In genomic region chr14:104205781-104206180, GRCh38 we compare ENCODE assay signal across 11 cellular contexts.
DNase-seq lines count a peak whose midpoint lies in the region; ATAC-seq and TF ChIP-seq lines count a peak whose summit lies in the region.
"Had no signal": no experiment of that assay in that cellular context is flagged by ENCODE, and none has a peak within 500 bp of the region (broad histone marks: within the 10 kb centered on the region; RNA-seq: fewer than 3 reads in every experiment).

No MANE protein-coding gene starts in this region.

- H3K36me3 ChIP-seq in BLaER1: no peaks in the 10 kb centered on the region
- no peaks in the 10 kb centered on the region for H3K36me3 ChIP-seq in mucosa of descending colon (ENCODE audit: low read depth)
- no peaks in the 10 kb centered on the region for H3K36me3 ChIP-seq in upper lobe of left lung

- DNase-seq in SK-N-DZ (ENCODE audit: low spot score): peak; percentile 36
- DNase-seq in mucosa of descending colon: no peak
- peak in 1 of 2 donors; percentile 65 for DNase-seq in upper lobe of left lung
- no peak for DNase-seq in NCI-H2171 (lab: John Stamatoyannopoulos, UW)
- no peak for DNase-seq in left lobe of liver (ENCODE audit: low spot score)
- no peak for DNase-seq in NCI-H1930 (lab: John Stamatoyannopoulos, UW)
- DNase-seq: 8988T; Caco-2; CD4-positive, alpha-beta T cell had no signal

- H3K9me3 ChIP-seq in BLaER1 (no peaks in the 10 kb centered on the region), mucosa of descending colon (no peaks in the 10 kb centered on the region), upper lobe of left lung (no peaks in the 10 kb centered on the region)
- H3K9me3 ChIP-seq: Caco-2 had no signal

- H3K27ac ChIP-seq in BLaER1 (peak overlapping the region; percentile 26; the same call in 1 of the 2 replicates), upper lobe of left lung (no peak overlapping the region)
- H3K27ac ChIP-seq: C4-2B had no signal

- WGBS in upper lobe of left lung, 2 donors: 70 to 96% methylated on average over 3 of the region's 6 CpGs

- no peak overlapping the region for H3K9ac ChIP-seq in BLaER1

- intact Hi-C loops in mucosa of descending colon (cut with DNase I, micrococcal nuclease): no loop called here

- H3K27me3 ChIP-seq in BLaER1: no peaks in the 10 kb centered on the region
- H3K27me3 ChIP-seq in upper lobe of left lung: no peaks in the 10 kb centered on the region

- no peak for TF ChIP-seq EP300 in upper lobe of left lung (IDR thresholded peaks at IDR 0.05)

- H4K20me1 ChIP-seq in BLaER1: peaks cover 5% of the 10 kb centered on the region; the same call in 1 of the 2 replicates

- H3K4me2 ChIP-seq in BLaER1: peak overlapping the region; percentile 59

- TF ChIP-seq CTCF in mucosa of descending colon (IDR thresholded peaks at IDR 0.05): no peak
- TF ChIP-seq CTCF in upper lobe of left lung (IDR thresholded peaks at IDR 0.05): no peak

- TF ChIP-seq POLR2A in upper lobe of left lung (IDR thresholded peaks at IDR 0.05): no peak

- H3K4me3 ChIP-seq in BLaER1: no peak overlapping the region
- H3K4me3 ChIP-seq in mucosa of descending colon: no peak overlapping the region
- H3K4me3 ChIP-seq in upper lobe of left lung: no peak overlapping the region

- peaks cover 64% of the 10 kb centered on the region for H3K4me1 ChIP-seq in BLaER1
- no peaks in the 10 kb centered on the region for H3K4me1 ChIP-seq in mucosa of descending colon (ENCODE audit: low read depth)
- peaks cover 3 to 19% (median 9%) of the 10 kb centered on the region in 4 donors for H3K4me1 ChIP-seq in upper lobe of left lung
- H3K4me1 ChIP-seq: Caco-2 had no signal

- ATAC-seq in mucosa of descending colon: peak; percentile 5
- peak; percentile 9 to 28 for ATAC-seq in upper lobe of left lung (ENCODE audit: low FRiP score in 2 of 2)
- no peak for ATAC-seq in left lobe of liver
